In the genomic region with DNA sequence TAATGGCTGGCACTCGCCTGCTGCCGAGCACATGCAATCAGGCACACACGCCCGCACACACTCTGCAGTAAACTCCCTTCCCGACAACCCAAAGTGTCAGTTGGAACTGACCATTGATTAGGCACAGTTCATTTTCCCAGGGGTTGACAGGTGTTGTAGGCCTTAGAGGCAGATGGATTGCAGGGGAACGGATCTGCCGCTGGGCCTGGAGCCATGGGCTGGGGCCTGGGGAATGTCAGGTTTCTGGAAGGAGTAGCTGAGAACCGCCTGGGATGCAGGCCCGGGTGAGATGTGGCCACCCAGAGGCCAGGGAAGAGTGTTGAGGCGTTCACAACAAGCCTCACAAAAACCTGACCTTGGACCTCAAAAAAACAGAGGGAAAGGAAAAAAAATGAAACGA, we compare ENCODE assay signal across 21 cellular contexts.
A peak's percentile ranks its signal among the peaks of the same experiment; 100 is the strongest.
DNase-seq lines count a peak whose midpoint lies in the region; ATAC-seq and TF ChIP-seq lines count a peak whose summit lies in the region.
"Had no signal": no experiment of that assay in that cellular context is flagged by ENCODE, and none has a peak within 500 bp of the region (broad histone marks: within the 10 kb centered on the region; RNA-seq: fewer than 3 reads in every experiment).

No MANE protein-coding gene starts in this region.

- no peak overlapping the region for H3K4me3 ChIP-seq in mesendoderm (ENCODE audit: low read length)
- H3K4me3 ChIP-seq: lower lobe of right lung, SK-N-MC, stomach, tibial artery had no signal

- H3K4me1 ChIP-seq in mesendoderm (ENCODE audit: control insufficient read depth, low read depth, low read length), result peaks cover 21% of the 10 kb centered on the region
- H3K4me1 ChIP-seq: lower lobe of right lung, tibial artery had no signal

- peak; percentile 28 for TF ChIP-seq CTCF in VCaP (conservative IDR thresholded peaks at IDR 0.05)

- no peak overlapping the region for H4K5ac ChIP-seq in mesendoderm (ENCODE audit: low read length)

- no peak overlapping the region for H3K4ac ChIP-seq in mesendoderm (ENCODE audit: low read depth, low read length)

- H2BK120ac ChIP-seq in mesendoderm (ENCODE audit: low read depth, low read length), result no peak overlapping the region

- H3K27me3 ChIP-seq in mesendoderm (ENCODE audit: insufficient read depth, low read length, poor library complexity), result no peaks in the 10 kb centered on the region
- H3K27me3 ChIP-seq: tibial artery had no signal

- H3K27ac ChIP-seq in VCaP (peak overlapping the region; percentile 85), mesendoderm (ENCODE audit: low read depth, low read length) (no peak overlapping the region)
- H3K27ac ChIP-seq: 22Rv1, KMS-11, lower lobe of right lung, SK-N-MC, stomach, tibial artery had no signal

- no peak overlapping the region for H3K23ac ChIP-seq in mesendoderm (ENCODE audit: low read length)

- H3K79me1 ChIP-seq in mesendoderm (ENCODE audit: low read length), result no peaks in the 10 kb centered on the region

- ATAC-seq in sciatic nerve, result peak; percentile 48
- ATAC-seq: lower lobe of right lung had no signal

- H3K9ac ChIP-seq in mesendoderm (ENCODE audit: low read length), result no peak overlapping the region
- H3K9ac ChIP-seq: KMS-11 had no signal

- DNase-seq in DMS 273 (lab: John Stamatoyannopoulos, UW; ENCODE audit: unreplicated experiment), result peak; percentile 36
- DNase-seq in DMS 273 treated with DMSO at 0.1 percent for 48 hours (lab: John Stamatoyannopoulos, UW), result no peak
- peak; percentile 37 for DNase-seq in mesendoderm
- DNase-seq in sciatic nerve (ENCODE audit: low spot score), result no peak
- DNase-seq in NCI-H2227 treated with DMSO at 0.1 percent for 48 hours (lab: John Stamatoyannopoulos, UW), result no peak
- DNase-seq in HuH-7 (ENCODE audit: low spot score), result no peak
- no peak for DNase-seq in pons (ENCODE audit: low spot score)
- DNase-seq: activated B cell treated with CpG ODN at 0.5 μM for 24 hours; activated CD4-positive, alpha-beta memory T cell treated with anti-CD3 and anti-CD28 coated beads for 36 hours; aorta; CD4-positive, alpha-beta T cell; lower lobe of right lung; NCI-H1436; NCI-H510A treated with DMSO at 0.1 percent for 48 hours; stimulated activated CD8-positive, alpha-beta memory T cell treated with anti-CD3 and anti-CD28 coated beads, Interleukin-4, amount 100 ng/mL, for 48 hours; stomach; tibial artery had no signal

- peak overlapping the region; percentile 21 for H2BK5ac ChIP-seq in mesendoderm (ENCODE audit: low read length)

- WGBS in mesendoderm (ENCODE audit: extremely low coverage, insufficient coverage, low lambda C conversion rate), result no CpG with 5 or more reads among the region's 11 CpGs

- H3K56ac ChIP-seq in mesendoderm (ENCODE audit: low read length), result peak overlapping the region; percentile 38

- H3K79me2 ChIP-seq in mesendoderm (ENCODE audit: control insufficient read depth, insufficient read depth, low read length), result no peaks in the 10 kb centered on the region

- intact Hi-C loops in sciatic nerve (cut with DNase I), result no loop called here

- H3K18ac ChIP-seq in mesendoderm (ENCODE audit: low read length), result peak overlapping the region; percentile 13

- H4K8ac ChIP-seq in mesendoderm (ENCODE audit: low read depth, low read length), result no peak overlapping the region

- H3K4me2 ChIP-seq in mesendoderm (ENCODE audit: low read length), result no peak overlapping the region
- H3K4me2 ChIP-seq: KMS-11 had no signal

- no peaks in the 10 kb centered on the region for H3K36me3 ChIP-seq in mesendoderm (ENCODE audit: control insufficient read depth, insufficient read depth, low read length)
- H3K36me3 ChIP-seq: lower lobe of right lung, stomach, tibial artery had no signal

- H2AK5ac ChIP-seq in mesendoderm (ENCODE audit: low read length), result no peak overlapping the region

- no peak overlapping the region for H2BK15ac ChIP-seq in mesendoderm (replicated peaks; ENCODE audit: low read depth)

Comparison
In these comparisons a context has a peak if more than half of its experiments do, and no peak if none do; other contexts are left out.
1. DNase-seq: peak in DMS 273 (single experiment) and mesendoderm (single experiment); none in DMS 273 treated with DMSO at 0.1 percent for 48 hours (single experiment), sciatic nerve (single experiment), NCI-H2227 treated with DMSO at 0.1 percent for 48 hours (single experiment), HuH-7 (single experiment) and pons (single experiment).